In the genomic region with DNA sequence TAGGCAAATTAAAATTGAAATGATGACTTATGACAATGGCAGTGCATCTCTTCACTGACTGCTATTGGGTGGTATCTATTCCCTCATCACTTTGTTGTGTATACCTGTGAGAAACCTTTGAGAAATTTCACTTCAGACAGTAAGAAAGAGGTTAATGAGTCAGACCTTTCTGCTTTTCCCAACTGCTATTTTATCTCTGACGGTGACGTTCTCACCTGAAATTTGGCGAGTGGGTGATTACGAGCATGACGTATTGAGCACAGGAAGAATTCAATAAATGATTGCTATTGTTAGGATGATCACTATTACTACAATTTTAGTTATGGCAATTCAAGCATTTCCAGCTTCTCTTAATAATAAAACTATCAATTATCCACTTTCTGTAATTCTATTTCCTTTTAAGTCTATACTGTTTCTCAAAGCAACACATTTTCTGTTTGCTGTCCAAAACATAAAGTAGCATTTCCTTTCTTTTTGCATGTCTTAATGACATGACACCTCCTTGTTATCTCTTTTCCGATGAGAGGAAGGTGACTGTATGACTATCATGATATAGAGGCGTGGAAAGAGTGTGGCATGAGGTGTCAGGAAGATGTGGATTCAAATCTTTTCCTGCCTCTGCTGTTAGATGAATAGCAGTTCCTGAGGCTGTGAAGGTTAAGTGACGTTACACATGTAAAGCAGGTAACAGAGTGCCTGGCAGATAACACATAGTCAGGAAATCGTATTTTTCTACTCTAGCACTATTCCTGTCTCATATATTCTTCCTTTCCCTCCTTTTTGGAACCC, we compare ENCODE assay signal across 9 cellular contexts.
"Had no signal": no experiment of that assay in that cellular context is flagged by ENCODE, and none has a peak within 500 bp of the region (broad histone marks: within the 10 kb centered on the region; RNA-seq: fewer than 3 reads in every experiment).

No MANE protein-coding gene starts in this region.

- H3K4me3 ChIP-seq: GM23338, K562 had no signal

- FAIRE-seq: H1, H54, K562 had no signal

- H2AFZ ChIP-seq: GM23338 had no signal

- DNase-seq: H9, HCEC 1CT, IMR-90, KG1 had no signal

- ATAC-seq: GM23338, K562 had no signal

- H3K4me2 ChIP-seq: GM23338 had no signal

- H3K27ac ChIP-seq: HL-60 had no signal
